8 cellular contexts compared by ENCODE assay signal in genomic region chr4:47836655-47837581, GRCh38. TPM values are rescaled to one million over a fixed set of nuclear protein-coding genes. Genes with fewer than 3 reads are reported as not detected.
DNase-seq lines count a peak whose midpoint lies in the region; ATAC-seq and TF ChIP-seq lines count a peak whose summit lies in the region.

No MANE protein-coding gene starts in this region.

- no peaks in the 10 kb centered on the region for H3K9me3 ChIP-seq in AG04450 (ENCODE audit: control insufficient read depth, insufficient read depth, low read length)

- ATAC-seq in GM18520 (IDR thresholded peaks at IDR 0.05; ENCODE audit: unreplicated experiment) (peak; percentile 43), HG03045 (IDR thresholded peaks at IDR 0.05; ENCODE audit: unreplicated experiment) (peak; percentile 74)
- ATAC-seq in activated CD4-positive, CD25-positive, alpha-beta regulatory T cell treated with anti-CD3 and anti-CD28 coated beads, Interleukin-2, amount 50 U/mL, for 24 hours: peak; percentile 51 to 54

- H3K4me3 ChIP-seq in AG04450 (ENCODE audit: low read depth, low read length) (peak overlapping the region; percentile 67), choroid plexus epithelial cell (ENCODE audit: low read depth, low read length) (peak overlapping the region; percentile 67), kidney epithelial cell (ENCODE audit: low read depth, low read length) (peak overlapping the region; percentile 48)

- H3K27me3 ChIP-seq in AG04450 (ENCODE audit: control insufficient read depth, insufficient read depth, low read length) (no peaks in the 10 kb centered on the region), kidney epithelial cell (ENCODE audit: control insufficient read depth, insufficient read depth, low read length) (no peaks in the 10 kb centered on the region)

- no peak overlapping the region for H3K27ac ChIP-seq in AG04450 (ENCODE audit: low read depth, low read length)

- peak; percentile 60 for DNase-seq in AG04450 (ENCODE audit: low read depth, low spot score)
- peak; percentile 43 for DNase-seq in NCI-H2171 treated with DMSO at 0.1 percent for 48 hours (lab: John Stamatoyannopoulos, UW)
- peak; percentile 90 for DNase-seq in choroid plexus epithelial cell (ENCODE audit: low read depth)
- peak; percentile 37 for DNase-seq in kidney epithelial cell (ENCODE audit: low read depth)
- peak; percentile 55 for DNase-seq in stimulated activated CD4-positive, alpha-beta T cell treated with anti-CD3 and anti-CD28 coated beads, Interleukin-12 subunit alpha, Interleukin-12 subunit beta, amount 100 ng/mL, for 4 hours

- H3K36me3 ChIP-seq in kidney epithelial cell (ENCODE audit: control insufficient read depth, insufficient read depth, low read length): no peaks in the 10 kb centered on the region

- CTCF ChIA-PET in AG04450 (lab: Charles Lee): interaction anchor here (0.6 to 3.7 kb wide), 57 partner anchors 10 to 352 kb away, joined by 3 to 61 read pairs (median 4); partner anchors contain the start of genes ATP10D and NFXL1

- peak; percentile 81 for TF ChIP-seq CTCF in AG04450 (IDR thresholded peaks at IDR 0.05; ENCODE audit: low read depth, low read length)
- peak; percentile 87 for TF ChIP-seq CTCF in choroid plexus epithelial cell (conservative IDR thresholded peaks at IDR 0.05; ENCODE audit: low read depth, low read length)
- peak; percentile 84 for TF ChIP-seq CTCF in kidney epithelial cell (IDR thresholded peaks at IDR 0.05; ENCODE audit: insufficient read depth, low read length, poor library complexity, severe bottlenecking)

- POLR2A ChIA-PET in AG04450 (lab: Yijun Ruan, JAX): interaction anchor here (1.0 to 1.3 kb wide), 4 partner anchors 15 to 168 kb away, joined by 3 to 4 read pairs (median 4); partner anchors contain the start of gene NFXL1

RNA-seq across cellular contexts. Expression of gene CORIN, which starts 0.9 kb away (rescaled TPM):
- polyA plus RNA-seq in AG04450 (2011; rRNA removed): 29.6 and 31.1 TPM in 2 replicates
- polyA minus RNA-seq in AG04450 (2011; rRNA and poly(A)+ RNA removed): 22.2 and 25.1 TPM in 2 replicates
- total RNA-seq in kidney epithelial cell: 0.07 TPM in 1 of 2 replicates, not detected in the other

Comparison
In these comparisons a context has a peak if more than half of its experiments do, and no peak if none do; other contexts are left out.
1. DNase-seq: peak in every context shown above with its lines; median percentile 90 in choroid plexus epithelial cell; 60 in AG04450; 55 in stimulated activated CD4-positive, alpha-beta T cell treated with anti-CD3 and anti-CD28 coated beads, Interleukin-12 subunit alpha, Interleukin-12 subunit beta, amount 100 ng/mL, for 4 hours; 43 in NCI-H2171 treated with DMSO at 0.1 percent for 48 hours; 37 in kidney epithelial cell.